ENCODE assay signal across 1 cellular context in genomic region chr11:106086850-106087249, GRCh38.
TF ChIP-seq lines count a peak whose summit lies in the region.

No MANE protein-coding gene starts in this region.

TF ChIP-seq in SK-N-SH, 30 proteins besides CTCF, POLR2A, EP300 and RAD21 (continued from another document):
- TF ChIP-seq FOXJ3 (CRISPR knock-in tag; IDR thresholded peaks at IDR 0.05) (no peak), TEAD4 (IDR thresholded peaks at IDR 0.05; ENCODE audit: borderline replicate concordance, insufficient read depth) (no peak), TAF1 (IDR thresholded peaks at IDR 0.05; ENCODE audit: borderline replicate concordance, low read depth, low read length) (no peak), EZH2phosphoT487 (IDR thresholded peaks at IDR 0.05; ENCODE audit: borderline replicate concordance, low read depth) (no peak), MXI1 (IDR thresholded peaks at IDR 0.05; ENCODE audit: low read depth, low read length) (no peak)
